ENCODE assay signal across 32 cellular contexts in the genomic region with DNA sequence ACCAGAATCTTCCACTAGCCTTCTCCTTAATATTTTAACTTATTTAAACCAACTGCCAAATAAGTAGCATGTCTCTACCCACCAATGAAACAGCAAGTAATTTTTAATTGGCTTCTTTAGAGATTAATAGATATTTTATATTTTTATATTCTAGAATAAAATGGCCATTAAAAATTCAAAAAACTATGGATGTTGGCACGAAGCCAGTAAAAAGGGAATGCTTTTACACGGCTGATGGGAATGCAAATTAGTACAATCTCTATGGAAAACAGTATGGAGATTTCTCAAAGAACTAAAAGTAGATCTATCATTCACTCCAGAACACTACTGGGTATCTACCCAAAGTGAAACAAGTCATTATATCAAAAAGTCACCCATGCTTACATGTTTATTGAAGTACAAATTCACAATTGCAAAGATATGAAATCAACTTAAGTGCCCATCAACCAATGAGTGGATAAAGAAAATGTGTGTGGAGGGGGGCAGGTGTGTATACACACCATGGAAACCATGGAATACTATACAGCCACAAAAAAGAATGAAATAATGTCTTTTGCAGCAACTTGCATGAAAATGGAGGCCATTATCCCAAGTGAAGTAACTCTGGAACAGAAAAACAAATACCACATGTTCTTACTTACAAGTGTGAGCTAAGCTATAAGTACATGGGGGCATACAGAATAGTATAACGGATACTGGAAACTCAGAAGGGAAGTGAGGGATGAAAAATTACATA.
"Had no signal": no experiment of that assay in that cellular context is flagged by ENCODE, and none has a peak within 500 bp of the region (broad histone marks: within the 10 kb centered on the region; RNA-seq: fewer than 3 reads in every experiment).

No MANE protein-coding gene starts in this region.

- DNase-seq: activated CD4-positive, alpha-beta memory T cell treated with anti-CD3 and anti-CD28 coated beads, Interleukin-2, amount 10 ng/mL, durations not matched to agents 7 days and 5 days; activated CD4-positive, alpha-beta T cell treated with anti-CD3 and anti-CD28 coated beads for 36 hours; activated CD4-positive, alpha-beta T cell treated with anti-CD3 and anti-CD28 coated beads, Interleukin-2, amount 10 ng/mL, durations not matched to agents 24 days and 14 days; activated CD4-positive, CD25-positive, alpha-beta regulatory T cell; activated CD4-positive, CD25-positive, alpha-beta regulatory T cell treated with anti-CD3 and anti-CD28 coated beads, Interleukin-2, amount 50 U/mL, for 72 hours; activated CD8-positive, alpha-beta memory T cell treated with anti-CD3 and anti-CD28 coated beads, Interleukin-2, amount 50 U/mL, for 48 hours; activated effector memory CD4-positive, alpha-beta T cell treated with Interleukin-2 at 50 U/mL for 16 hours; activated gamma-delta T cell treated with Interleukin-2 at 50 U/mL for 16 hours; activated naive CD4-positive, alpha-beta T cell treated with anti-CD3 and anti-CD28 coated beads, Interleukin-2, amount 50 U/mL, for 16 hours; activated naive CD4-positive, alpha-beta T cell treated with Interleukin-2 at 50 U/mL for 16 hours; activated T-cell treated with anti-CD3 and anti-CD28 coated beads for 4 hours; activated T-cell treated with anti-CD3 and anti-CD28 coated beads, Interleukin-2, amount 50 U/mL, for 24 hours; amniotic stem cell; anterior cingulate cortex; brain microvascular endothelial cell; caudate nucleus; cortex of kidney; dermis blood vessel endothelial cell; effector CD4-positive, alpha-beta T cell; effector memory CD8-positive, alpha-beta T cell; gastrocnemius medialis; glutamatergic neuron; heart left ventricle; hypothalamus; T-helper 2 cell had no signal

- H3K9me3 Mint-ChIP-seq: activated T-cell treated with anti-CD3 and anti-CD28 coated beads, Interleukin-2, amount 50 U/mL, for 24 hours; activated T-helper 17 cell treated with anti-CD3 and anti-CD28 coated beads, Interleukin-2, amount 50 U/mL, for 72 hours; effector memory CD8-positive, alpha-beta T cell had no signal

- H3K4me1 ChIP-seq: foreskin keratinocyte, gastrocnemius medialis had no signal

- H3K27me3 Mint-ChIP-seq: activated CD4-positive, alpha-beta memory T cell treated with anti-CD3 and anti-CD28 coated beads, Interleukin-2, amount 10 ng/mL, durations not matched to agents 7 days and 5 days; activated CD4-positive, alpha-beta T cell treated with anti-CD3 and anti-CD28 coated beads for 36 hours; activated CD4-positive, alpha-beta T cell treated with anti-CD3 and anti-CD28 coated beads, Interleukin-2, amount 10 ng/mL, durations not matched to agents 24 days and 14 days; activated naive CD8-positive, alpha-beta T cell; activated T-cell treated with anti-CD3 and anti-CD28 coated beads, Interleukin-2, amount 50 U/mL, for 24 hours; activated T-helper 17 cell treated with anti-CD3 and anti-CD28 coated beads, Interleukin-2, amount 50 U/mL, for 72 hours; effector memory CD8-positive, alpha-beta T cell had no signal

- H3K4me3 Mint-ChIP-seq: activated CD4-positive, alpha-beta memory T cell treated with anti-CD3 and anti-CD28 coated beads, Interleukin-2, amount 10 ng/mL, durations not matched to agents 7 days and 5 days; activated CD4-positive, alpha-beta T cell treated with anti-CD3 and anti-CD28 coated beads for 36 hours; activated CD4-positive, alpha-beta T cell treated with anti-CD3 and anti-CD28 coated beads, Interleukin-2, amount 10 ng/mL, durations not matched to agents 24 days and 14 days; activated naive CD8-positive, alpha-beta T cell; activated T-cell treated with anti-CD3 and anti-CD28 coated beads, Interleukin-2, amount 50 U/mL, for 24 hours; activated T-helper 17 cell treated with anti-CD3 and anti-CD28 coated beads, Interleukin-2, amount 50 U/mL, for 72 hours; effector memory CD8-positive, alpha-beta T cell had no signal

- H3K4me1 Mint-ChIP-seq: activated CD4-positive, alpha-beta memory T cell treated with anti-CD3 and anti-CD28 coated beads, Interleukin-2, amount 10 ng/mL, durations not matched to agents 7 days and 5 days; activated CD4-positive, alpha-beta T cell treated with anti-CD3 and anti-CD28 coated beads for 36 hours; activated CD4-positive, alpha-beta T cell treated with anti-CD3 and anti-CD28 coated beads, Interleukin-2, amount 10 ng/mL, durations not matched to agents 24 days and 14 days; activated T-helper 17 cell treated with anti-CD3 and anti-CD28 coated beads, Interleukin-2, amount 50 U/mL, for 72 hours had no signal

- FAIRE-seq: astrocyte, colon, endothelial cell of umbilical vein had no signal

- H3K27ac Mint-ChIP-seq: activated CD4-positive, alpha-beta memory T cell treated with anti-CD3 and anti-CD28 coated beads, Interleukin-2, amount 10 ng/mL, durations not matched to agents 7 days and 5 days; activated CD4-positive, alpha-beta T cell treated with anti-CD3 and anti-CD28 coated beads for 36 hours; activated CD4-positive, alpha-beta T cell treated with anti-CD3 and anti-CD28 coated beads, Interleukin-2, amount 10 ng/mL, durations not matched to agents 24 days and 14 days; activated naive CD8-positive, alpha-beta T cell; activated T-cell treated with anti-CD3 and anti-CD28 coated beads, Interleukin-2, amount 50 U/mL, for 24 hours; activated T-helper 17 cell treated with anti-CD3 and anti-CD28 coated beads, Interleukin-2, amount 50 U/mL, for 72 hours; effector memory CD8-positive, alpha-beta T cell had no signal

- H3K9me3 ChIP-seq: gastrocnemius medialis had no signal

- H3K27me3 ChIP-seq: brain microvascular endothelial cell, foreskin keratinocyte, gastrocnemius medialis, heart left ventricle had no signal

- ATAC-seq: activated CD4-positive, alpha-beta T cell treated with anti-CD3 and anti-CD28 coated beads for 36 hours; activated T-helper 17 cell treated with anti-CD3 and anti-CD28 coated beads, Interleukin-2, amount 50 U/mL, for 72 hours; effector memory CD8-positive, alpha-beta T cell; esophagus mucosa; gastrocnemius medialis; heart left ventricle had no signal

- H3K27ac ChIP-seq: brain microvascular endothelial cell, foreskin keratinocyte, gastrocnemius medialis, heart left ventricle had no signal

- H3K4me3 ChIP-seq: gastrocnemius medialis, heart left ventricle had no signal
